15 cellular contexts compared by ENCODE assay signal in genomic region chr6:65199121-65199520, GRCh38.
DNase-seq lines count a peak whose midpoint lies in the region; ATAC-seq and TF ChIP-seq lines count a peak whose summit lies in the region.
"Had no signal": no experiment of that assay in that cellular context is flagged by ENCODE, and none has a peak within 500 bp of the region (broad histone marks: within the 10 kb centered on the region; RNA-seq: fewer than 3 reads in every experiment).

No MANE protein-coding gene starts in this region.

- no peak overlapping the region for H3K4me3 Mint-ChIP-seq in CD4-positive, alpha-beta T cell
- H3K4me3 Mint-ChIP-seq: CD14-positive monocyte; CD8-positive, alpha-beta T cell; H9 had no signal

- no peaks in the 10 kb centered on the region for H3K36me3 Mint-ChIP-seq in CD4-positive, alpha-beta T cell (ENCODE audit: low read depth)
- H3K36me3 Mint-ChIP-seq: CD14-positive monocyte; CD8-positive, alpha-beta T cell had no signal

- no peak for DNase-seq in IMR-90
- DNase-seq in PC-3, result peak; percentile 14
- DNase-seq in dermis blood vessel endothelial cell, result peak; percentile 33
- DNase-seq in iris pigment epithelial cell (ENCODE audit: low read depth), result peak; percentile 24
- no peak for DNase-seq in CD4-positive, alpha-beta T cell
- DNase-seq in PC-9, result no peak
- DNase-seq: 8988T; Calu3; CD8-positive, alpha-beta T cell; DMS79 treated with DMSO at 0.1 percent for 48 hours; GF-D8; H9 had no signal

- H4K8ac ChIP-seq in IMR-90 (ENCODE audit: low read depth in 2 of 2, low read length in 2 of 2), result no peak overlapping the region

- dilution Hi-C loops in IMR-90 (cut with HindIII; ENCODE audit: low sequenced_read_pairs, unreplicated experiment), result no loop called here

- no peak overlapping the region for H3K14ac ChIP-seq in IMR-90 (replicated peaks; ENCODE audit: low read depth, low read length)

- POLR2A ChIA-PET in IMR-90 (lab: Charles Lee; ENCODE audit: unreplicated experiment), result no interaction called here
- POLR2A ChIA-PET in PC-3 (lab: Charles Lee; ENCODE audit: unreplicated experiment), result no interaction called here
- POLR2A ChIA-PET in CD4-positive, alpha-beta T cell (lab: Charles Lee), result no interaction called here
- POLR2A ChIA-PET in PC-9 (lab: Charles Lee; ENCODE audit: unreplicated experiment), result no interaction called here

- no peaks in the 10 kb centered on the region for H3K79me1 ChIP-seq in IMR-90 (ENCODE audit: low read depth in 1 of 2, low read length in 2 of 2)

- no peaks in the 10 kb centered on the region for H3K4me1 ChIP-seq in IMR-90 (ENCODE audit: control insufficient read depth, insufficient read depth, low read length)
- no peaks in the 10 kb centered on the region for H3K4me1 ChIP-seq in PC-3 (ENCODE audit: insufficient read depth, low read length)
- no peaks in the 10 kb centered on the region for H3K4me1 ChIP-seq in PC-9 (replicated peaks; ENCODE audit: insufficient read depth)

- H3K36me3 ChIP-seq in IMR-90 (ENCODE audit: control insufficient read depth, insufficient read depth, low read length), result no peaks in the 10 kb centered on the region
- H3K36me3 ChIP-seq in PC-3 (ENCODE audit: low read depth, low read length), result no peaks in the 10 kb centered on the region
- no peaks in the 10 kb centered on the region for H3K36me3 ChIP-seq in PC-9 (ENCODE audit: low read depth)
- H3K36me3 ChIP-seq: BLaER1 had no signal

- no peak overlapping the region for H4K91ac ChIP-seq in IMR-90 (ENCODE audit: insufficient read depth, low read depth, low read length)

- H3K4me3 ChIP-seq in IMR-90 (ENCODE audit: insufficient read depth, low read depth, low read length), result no peak overlapping the region
- H3K4me3 ChIP-seq in PC-3 (ENCODE audit: low read length), result no peak overlapping the region
- H3K4me3 ChIP-seq in PC-9, result no peak overlapping the region
- H3K4me3 ChIP-seq: BLaER1 had no signal

- H3K4ac ChIP-seq in IMR-90 (ENCODE audit: low read depth, low read length), result no peak overlapping the region

- no peak overlapping the region for H2BK20ac ChIP-seq in IMR-90 (ENCODE audit: low read depth, low read length)

- in situ Hi-C loops in IMR-90 (cut with MboI; ENCODE audit: low sequenced_read_pairs), result no loop called here

- intact Hi-C loops in IMR-90 (cut with micrococcal nuclease), result no loop called here
- intact Hi-C loops in PC-3 (cut with micrococcal nuclease), result no loop called here
- intact Hi-C loops in CD4-positive, alpha-beta T cell (cut with DNase I, micrococcal nuclease), result no loop called here
- intact Hi-C loops in PC-9 (cut with micrococcal nuclease; ENCODE audit: unreplicated experiment), result no loop called here

- H3K4me2 ChIP-seq in IMR-90 (ENCODE audit: low read depth, low read length) (no peak overlapping the region), PC-3 (ENCODE audit: low read length) (no peak overlapping the region), PC-9 (no peak overlapping the region)
- H3K4me2 ChIP-seq: BLaER1 had no signal

- no peak overlapping the region for H3K27ac Mint-ChIP-seq in CD4-positive, alpha-beta T cell
- H3K27ac Mint-ChIP-seq: CD14-positive monocyte; CD8-positive, alpha-beta T cell; H9 had no signal

- CTCF ChIA-PET in IMR-90 (lab: Yijun Ruan, JAX), result no interaction called here
- CTCF ChIA-PET in PC-3 (lab: Charles Lee), result no interaction called here
- CTCF ChIA-PET in CD4-positive, alpha-beta T cell (lab: Charles Lee), result no interaction called here
- CTCF ChIA-PET in PC-9 (lab: Charles Lee), result no interaction called here

- H4K20me1 ChIP-seq in IMR-90 (ENCODE audit: insufficient read depth, low read length) (no peaks in the 10 kb centered on the region), PC-3 (ENCODE audit: low read length) (no peaks in the 10 kb centered on the region), PC-9 (ENCODE audit: insufficient read depth) (no peaks in the 10 kb centered on the region)
- H4K20me1 ChIP-seq: BLaER1 had no signal

- no peaks in the 10 kb centered on the region for H3K9me1 ChIP-seq in IMR-90 (ENCODE audit: insufficient read depth, low read length)

- no peaks in the 10 kb centered on the region; the same call in 1 of the 2 replicates for H3K9me3 ChIP-seq in IMR-90 (ENCODE audit: control insufficient read depth, insufficient read depth, low read length)
- no peaks in the 10 kb centered on the region for H3K9me3 ChIP-seq in PC-3 (ENCODE audit: low read length)
- H3K9me3 ChIP-seq in CD4-positive, alpha-beta T cell (ENCODE audit: control insufficient read depth, low read length), result no peaks in the 10 kb centered on the region
- H3K9me3 ChIP-seq in PC-9 (ENCODE audit: insufficient read depth, low read depth), result no peaks in the 10 kb centered on the region
- H3K9me3 ChIP-seq: BLaER1 had no signal

- H3K79me2 ChIP-seq in PC-3 (ENCODE audit: low read length) (no peaks in the 10 kb centered on the region), PC-9 (ENCODE audit: low read depth) (no peaks in the 10 kb centered on the region)

- no peak overlapping the region for H2BK5ac ChIP-seq in IMR-90 (ENCODE audit: low read depth, low read length, poor library complexity, severe bottlenecking)

- H3K27me3 Mint-ChIP-seq in CD4-positive, alpha-beta T cell, result no peaks in the 10 kb centered on the region

- no peak overlapping the region for H3K23ac ChIP-seq in IMR-90 (ENCODE audit: low read depth, low read length)

- no peak overlapping the region for H3K56ac ChIP-seq in IMR-90 (ENCODE audit: extremely low read depth, insufficient read depth, low read length)

- no peaks in the 10 kb centered on the region for H3F3A ChIP-seq in PC-3 (ENCODE audit: low read length, unreplicated experiment)
- H3F3A ChIP-seq in PC-9 (ENCODE audit: insufficient read depth, low read depth), result no peaks in the 10 kb centered on the region

- H3K9me3 Mint-ChIP-seq in CD4-positive, alpha-beta T cell, result peaks cover 9% of the 10 kb centered on the region
- H3K9me3 Mint-ChIP-seq: H9 had no signal

- H3K27ac ChIP-seq in IMR-90 (ENCODE audit: insufficient read depth, low read length) (no peak overlapping the region), PC-3 (ENCODE audit: low read length) (no peak overlapping the region), PC-9 (no peak overlapping the region)
- no peak overlapping the region for H3K27ac ChIP-seq in CD4-positive, alpha-beta T cell (ENCODE audit: low read depth, low read length)
- H3K27ac ChIP-seq: BLaER1 had no signal

- no peak overlapping the region for H2BK120ac ChIP-seq in IMR-90 (ENCODE audit: low read depth, low read length)

- H3K27me3 ChIP-seq in IMR-90 (ENCODE audit: control insufficient read depth, insufficient read depth, low read length), result no peaks in the 10 kb centered on the region
- H3K27me3 ChIP-seq in PC-3 (ENCODE audit: low read length), result no peaks in the 10 kb centered on the region
- H3K27me3 ChIP-seq in CD4-positive, alpha-beta T cell (ENCODE audit: control insufficient read depth, insufficient read depth, low read length), result no peaks in the 10 kb centered on the region
- H3K27me3 ChIP-seq in PC-9 (ENCODE audit: insufficient read depth, low read depth), result no peaks in the 10 kb centered on the region
- H3K27me3 ChIP-seq: BLaER1 had no signal

- BruUV-seq in IMR-90 (replicated peaks; lab: Mats Ljungman, UMichigan), result no TSS peak
- no TSS peak for BruUV-seq in PC-3 (replicated peaks; lab: Mats Ljungman, UMichigan)
- BruUV-seq in PC-9 (replicated peaks; lab: Mats Ljungman, UMichigan), result no TSS peak

- no peak overlapping the region for H3K9ac ChIP-seq in IMR-90 (ENCODE audit: low read depth, low read length)
- H3K9ac ChIP-seq in PC-3 (ENCODE audit: low read length), result no peak overlapping the region
- H3K9ac ChIP-seq: BLaER1 had no signal

- H3K4me1 Mint-ChIP-seq in CD4-positive, alpha-beta T cell (ENCODE audit: low read depth), result no peaks in the 10 kb centered on the region
- H3K4me1 Mint-ChIP-seq: CD14-positive monocyte, H9 had no signal

- H3K18ac ChIP-seq in IMR-90 (ENCODE audit: low read depth, low read length), result no peak overlapping the region

- no peak overlapping the region for H2BK15ac ChIP-seq in IMR-90 (ENCODE audit: low read depth, low read length)

- TF ChIP-seq POLR2A in IMR-90 (IDR thresholded peaks at IDR 0.05; ENCODE audit: low read depth, low read length), result no peak

- no peak overlapping the region for H2AK5ac ChIP-seq in IMR-90 (ENCODE audit: low read depth, low read length)

- H3K9me2 ChIP-seq in PC-3 (replicated peaks; ENCODE audit: low read length) (no peaks in the 10 kb centered on the region), PC-9 (ENCODE audit: insufficient read depth) (no peaks in the 10 kb centered on the region)

- ATAC-seq in IMR-90 (ENCODE audit: low read depth) (peak; percentile 32), PC-3 (no peak), HG02642 (IDR thresholded peaks at IDR 0.05; ENCODE audit: poor library complexity, unreplicated experiment) (no peak)
- ATAC-seq in CD4-positive, alpha-beta T cell (ENCODE audit: poor library complexity), result no peak
- ATAC-seq: CD8-positive, alpha-beta T cell had no signal

- no peak overlapping the region for H2AK9ac ChIP-seq in IMR-90 (replicated peaks; ENCODE audit: low read depth, low read length, poor library complexity)

- TF ChIP-seq CTCF in IMR-90 (conservative IDR thresholded peaks at IDR 0.05; ENCODE audit: low read depth, low read length) (no peak), PC-3 (conservative IDR thresholded peaks at IDR 0.05; ENCODE audit: low read depth, low read length) (no peak), PC-9 (conservative IDR thresholded peaks at IDR 0.05) (no peak)
- TF ChIP-seq CTCF in CD4-positive, alpha-beta T cell (IDR thresholded peaks at IDR 0.05), result no peak

- no peak overlapping the region for H4K5ac ChIP-seq in IMR-90 (ENCODE audit: low read depth, low read length)

- no CpG with 5 or more reads among the region's 3 CpGs for WGBS in IMR-90 (ENCODE audit: extremely low coverage in 2 of 2, insufficient read length in 1 of 2), 2 experiments

- TF ChIP-seq RAD21 in IMR-90 (IDR thresholded peaks at IDR 0.05; ENCODE audit: low read length), result no peak

- no peak overlapping the region for H2AFZ ChIP-seq in IMR-90 (replicated peaks; ENCODE audit: low read length, poor library complexity)
- H2AFZ ChIP-seq in PC-3 (ENCODE audit: low read length), result no peak overlapping the region
- no peak overlapping the region for H2AFZ ChIP-seq in PC-9

TF ChIP-seq in IMR-90, 13 proteins besides CTCF, POLR2A, EP300 and RAD21:
- no peak for TF ChIP-seq BHLHE40 (IDR thresholded peaks at IDR 0.05; ENCODE audit: low read depth, low read length)
- no peak for TF ChIP-seq SMC3 (IDR thresholded peaks at IDR 0.05; ENCODE audit: low read depth, low read length)
- no peak for TF ChIP-seq MAFK (IDR thresholded peaks at IDR 0.05; ENCODE audit: low read depth, low read length)
- TF ChIP-seq RFX5 (IDR thresholded peaks at IDR 0.05; ENCODE audit: low read depth, low read length), result no peak
- no peak for TF ChIP-seq CHD1 (IDR thresholded peaks at IDR 0.05; ENCODE audit: low read depth, low read length)
- TF ChIP-seq MAZ (IDR thresholded peaks at IDR 0.05; ENCODE audit: borderline replicate concordance, low read depth, low read length), result no peak
- TF ChIP-seq CEBPB (IDR thresholded peaks at IDR 0.05; ENCODE audit: low read depth, low read length), result no peak

Comparison
In these comparisons a context has a peak if more than half of its experiments do, and no peak if none do; other contexts are left out.
1. DNase-seq: peak in PC-3 (single experiment), dermis blood vessel endothelial cell (single experiment) and iris pigment epithelial cell (single experiment); none in IMR-90 (single experiment), CD4-positive, alpha-beta T cell (0 of 10) and PC-9 (0 of 2).